ENCODE assay signal across 20 cellular contexts in genomic region chr9:87803623-87804345, GRCh38.
"Had no signal": no experiment of that assay in that cellular context is flagged by ENCODE, and none has a peak within 500 bp of the region (broad histone marks: within the 10 kb centered on the region; RNA-seq: fewer than 3 reads in every experiment).

No MANE protein-coding gene starts in this region.

- H3K4me1 ChIP-seq: parathyroid adenoma, stomach, thyroid gland had no signal

- H3K9ac ChIP-seq: parathyroid adenoma had no signal

- H3K4me2 ChIP-seq: hepatocyte had no signal

- H3K79me2 ChIP-seq: hepatocyte, parathyroid adenoma had no signal

- H3K27me3 ChIP-seq: hepatocyte, neutrophil, right lobe of liver, thyroid gland had no signal

- H3K27ac ChIP-seq: hepatocyte, neutrophil, parathyroid adenoma, right lobe of liver, stomach, thyroid gland had no signal

- H3K9me3 ChIP-seq: mucosa of descending colon, neutrophil, right lobe of liver, thyroid gland had no signal

- H2AFZ ChIP-seq: hepatocyte, parathyroid adenoma had no signal

- H3K4me3 ChIP-seq: hepatocyte, lung, mucosa of descending colon, right lobe of liver, stomach, thyroid gland had no signal

- ATAC-seq: effector memory CD8-positive, alpha-beta T cell; left lobe of liver; mucosa of descending colon; natural killer cell treated with Interleukin-12 subunit alpha and Interleukin-12 subunit beta and Interleukin-15 and Interleukin-18, amount 100 ng/mL, for 72 hours; stimulated activated naive B cell treated with anti-CD40 and anti-IgM and Interleukin-4, amounts not matched to agents 10 μg/mL and 1 μg/mL and 100 μg/mL, for 72 hours had no signal

- FAIRE-seq: endometrium, frontal cortex, kidney, small intestine had no signal

- DNase-seq: cortex of kidney; effector memory CD8-positive, alpha-beta T cell; kidney; mucosa of descending colon; naive B cell; right lobe of liver; small intestine; stimulated activated CD4-positive, alpha-beta T cell treated with anti-CD3 and anti-CD28 coated beads, Interleukin-15, amount 100 ng/mL, for 24 hours; stimulated activated CD4-positive, alpha-beta T cell treated with anti-CD3 and anti-CD28 coated beads, Interleukin-2, amount 100 ng/mL, for 48 hours; stimulated activated naive B cell treated with anti-CD40 and anti-IgM and Interleukin-4, amounts not matched to agents 10 μg/mL and 1 μg/mL and 100 μg/mL, for 72 hours; stomach; thyroid gland had no signal

- H3K36me3 ChIP-seq: neutrophil, right lobe of liver, stomach, thyroid gland had no signal
